In the genomic region with DNA sequence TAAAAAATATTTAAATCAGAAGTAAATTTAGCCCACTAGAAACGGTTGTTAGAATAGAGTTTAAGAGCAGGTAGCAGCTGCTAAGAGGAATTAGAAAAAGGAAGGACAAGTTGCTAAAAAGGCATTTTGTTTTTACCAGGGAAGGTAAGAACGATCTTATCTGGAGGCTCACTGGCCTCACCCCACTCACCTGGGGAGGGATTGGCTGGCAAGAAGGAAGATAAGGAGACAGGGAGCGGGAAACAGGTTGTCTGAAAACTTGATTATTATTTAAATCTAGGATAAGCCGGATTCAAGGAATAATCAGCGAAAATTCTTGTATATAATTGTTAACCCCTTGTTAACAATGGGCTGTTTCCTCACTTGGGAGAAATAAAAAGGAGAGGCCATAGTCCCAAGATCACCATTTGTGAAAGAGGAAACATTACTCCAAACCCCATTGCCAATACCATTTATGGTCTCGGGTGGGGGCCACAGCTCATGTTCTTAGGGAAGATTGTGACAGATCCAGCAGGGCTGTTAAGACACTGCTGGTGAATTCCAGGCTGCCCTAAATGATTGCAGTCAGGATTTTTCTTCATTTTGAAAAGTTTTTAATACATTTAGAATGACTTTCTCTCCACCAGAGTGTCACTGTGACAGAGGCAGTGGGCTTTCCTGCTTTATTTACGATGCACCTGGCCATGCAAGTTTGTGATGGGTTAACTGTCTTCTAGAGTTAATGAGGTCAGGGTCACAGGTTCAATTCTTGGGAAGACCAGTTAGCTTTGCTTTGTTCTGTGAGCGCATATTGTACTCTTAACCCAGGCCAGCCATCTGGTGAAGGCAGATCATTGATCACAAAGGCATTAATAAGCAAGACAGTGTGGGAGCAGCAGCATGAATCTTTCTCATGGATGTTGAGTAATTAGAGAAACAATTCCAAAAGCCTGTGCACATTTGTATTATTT, we compare ENCODE assay signal across 1 cellular context.
TF ChIP-seq lines count a peak whose summit lies in the region.

No MANE protein-coding gene starts in this region.

TF ChIP-seq in GM23338, 12 proteins besides CTCF, POLR2A, EP300 and RAD21 (continued from another document):
- TF ChIP-seq, protein P1, sequence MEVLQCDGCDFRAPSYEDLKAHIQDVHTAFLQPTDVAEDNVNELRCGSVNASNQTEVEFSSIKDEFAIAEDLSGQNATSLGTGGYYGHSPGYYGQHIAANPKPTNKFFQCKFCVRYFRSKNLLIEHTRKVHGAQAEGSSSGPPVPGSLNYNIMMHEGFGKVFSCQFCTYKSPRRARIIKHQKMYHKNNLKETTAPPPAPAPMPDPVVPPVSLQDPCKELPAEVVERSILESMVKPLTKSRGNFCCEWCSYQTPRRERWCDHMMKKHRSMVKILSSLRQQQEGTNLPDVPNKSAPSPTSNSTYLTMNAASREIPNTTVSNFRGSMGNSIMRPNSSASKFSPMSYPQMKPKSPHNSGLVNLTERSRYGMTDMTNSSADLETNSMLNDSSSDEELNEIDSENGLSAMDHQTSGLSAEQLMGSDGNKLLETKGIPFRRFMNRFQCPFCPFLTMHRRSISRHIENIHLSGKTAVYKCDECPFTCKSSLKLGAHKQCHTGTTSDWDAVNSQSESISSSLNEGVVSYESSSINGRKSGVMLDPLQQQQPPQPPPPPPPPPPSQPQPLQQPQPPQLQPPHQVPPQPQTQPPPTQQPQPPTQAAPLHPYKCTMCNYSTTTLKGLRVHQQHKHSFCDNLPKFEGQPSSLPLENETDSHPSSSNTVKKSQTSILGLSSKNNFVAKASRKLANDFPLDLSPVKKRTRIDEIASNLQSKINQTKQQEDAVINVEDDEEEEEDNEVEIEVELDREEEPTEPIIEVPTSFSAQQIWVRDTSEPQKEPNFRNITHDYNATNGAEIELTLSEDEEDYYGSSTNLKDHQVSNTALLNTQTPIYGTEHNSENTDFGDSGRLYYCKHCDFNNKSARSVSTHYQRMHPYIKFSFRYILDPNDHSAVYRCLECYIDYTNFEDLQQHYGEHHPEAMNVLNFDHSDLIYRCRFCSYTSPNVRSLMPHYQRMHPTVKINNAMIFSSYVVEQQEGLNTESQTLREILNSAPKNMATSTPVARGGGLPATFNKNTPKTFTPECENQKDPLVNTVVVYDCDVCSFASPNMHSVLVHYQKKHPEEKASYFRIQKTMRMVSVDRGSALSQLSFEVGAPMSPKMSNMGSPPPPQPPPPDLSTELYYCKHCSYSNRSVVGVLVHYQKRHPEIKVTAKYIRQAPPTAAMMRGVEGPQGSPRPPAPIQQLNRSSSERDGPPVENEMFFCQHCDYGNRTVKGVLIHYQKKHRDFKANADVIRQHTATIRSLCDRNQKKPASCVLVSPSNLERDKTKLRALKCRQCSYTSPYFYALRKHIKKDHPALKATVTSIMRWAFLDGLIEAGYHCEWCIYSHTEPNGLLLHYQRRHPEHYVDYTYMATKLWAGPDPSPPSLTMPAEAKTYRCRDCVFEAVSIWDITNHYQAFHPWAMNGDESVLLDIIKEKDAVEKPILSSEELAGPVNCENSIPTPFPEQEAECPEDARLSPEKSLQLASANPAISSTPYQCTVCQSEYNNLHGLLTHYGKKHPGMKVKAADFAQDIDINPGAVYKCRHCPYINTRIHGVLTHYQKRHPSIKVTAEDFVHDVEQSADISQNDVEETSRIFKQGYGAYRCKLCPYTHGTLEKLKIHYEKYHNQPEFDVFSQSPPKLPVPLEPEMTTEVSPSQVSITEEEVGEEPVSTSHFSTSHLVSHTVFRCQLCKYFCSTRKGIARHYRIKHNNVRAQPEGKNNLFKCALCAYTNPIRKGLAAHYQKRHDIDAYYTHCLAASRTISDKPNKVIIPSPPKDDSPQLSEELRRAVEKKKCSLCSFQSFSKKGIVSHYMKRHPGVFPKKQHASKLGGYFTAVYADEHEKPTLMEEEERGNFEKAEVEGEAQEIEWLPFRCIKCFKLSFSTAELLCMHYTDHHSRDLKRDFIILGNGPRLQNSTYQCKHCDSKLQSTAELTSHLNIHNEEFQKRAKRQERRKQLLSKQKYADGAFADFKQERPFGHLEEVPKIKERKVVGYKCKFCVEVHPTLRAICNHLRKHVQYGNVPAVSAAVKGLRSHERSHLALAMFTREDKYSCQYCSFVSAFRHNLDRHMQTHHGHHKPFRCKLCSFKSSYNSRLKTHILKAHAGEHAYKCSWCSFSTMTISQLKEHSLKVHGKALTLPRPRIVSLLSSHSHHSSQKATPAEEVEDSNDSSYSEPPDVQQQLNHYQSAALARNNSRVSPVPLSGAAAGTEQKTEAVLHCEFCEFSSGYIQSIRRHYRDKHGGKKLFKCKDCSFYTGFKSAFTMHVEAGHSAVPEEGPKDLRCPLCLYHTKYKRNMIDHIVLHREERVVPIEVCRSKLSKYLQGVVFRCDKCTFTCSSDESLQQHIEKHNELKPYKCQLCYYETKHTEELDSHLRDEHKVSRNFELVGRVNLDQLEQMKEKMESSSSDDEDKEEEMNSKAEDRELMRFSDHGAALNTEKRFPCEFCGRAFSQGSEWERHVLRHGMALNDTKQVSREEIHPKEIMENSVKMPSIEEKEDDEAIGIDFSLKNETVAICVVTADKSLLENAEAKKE (CRISPR knock-in tag; IDR thresholded peaks at IDR 0.05) = no peak
- TF ChIP-seq, protein P2, sequence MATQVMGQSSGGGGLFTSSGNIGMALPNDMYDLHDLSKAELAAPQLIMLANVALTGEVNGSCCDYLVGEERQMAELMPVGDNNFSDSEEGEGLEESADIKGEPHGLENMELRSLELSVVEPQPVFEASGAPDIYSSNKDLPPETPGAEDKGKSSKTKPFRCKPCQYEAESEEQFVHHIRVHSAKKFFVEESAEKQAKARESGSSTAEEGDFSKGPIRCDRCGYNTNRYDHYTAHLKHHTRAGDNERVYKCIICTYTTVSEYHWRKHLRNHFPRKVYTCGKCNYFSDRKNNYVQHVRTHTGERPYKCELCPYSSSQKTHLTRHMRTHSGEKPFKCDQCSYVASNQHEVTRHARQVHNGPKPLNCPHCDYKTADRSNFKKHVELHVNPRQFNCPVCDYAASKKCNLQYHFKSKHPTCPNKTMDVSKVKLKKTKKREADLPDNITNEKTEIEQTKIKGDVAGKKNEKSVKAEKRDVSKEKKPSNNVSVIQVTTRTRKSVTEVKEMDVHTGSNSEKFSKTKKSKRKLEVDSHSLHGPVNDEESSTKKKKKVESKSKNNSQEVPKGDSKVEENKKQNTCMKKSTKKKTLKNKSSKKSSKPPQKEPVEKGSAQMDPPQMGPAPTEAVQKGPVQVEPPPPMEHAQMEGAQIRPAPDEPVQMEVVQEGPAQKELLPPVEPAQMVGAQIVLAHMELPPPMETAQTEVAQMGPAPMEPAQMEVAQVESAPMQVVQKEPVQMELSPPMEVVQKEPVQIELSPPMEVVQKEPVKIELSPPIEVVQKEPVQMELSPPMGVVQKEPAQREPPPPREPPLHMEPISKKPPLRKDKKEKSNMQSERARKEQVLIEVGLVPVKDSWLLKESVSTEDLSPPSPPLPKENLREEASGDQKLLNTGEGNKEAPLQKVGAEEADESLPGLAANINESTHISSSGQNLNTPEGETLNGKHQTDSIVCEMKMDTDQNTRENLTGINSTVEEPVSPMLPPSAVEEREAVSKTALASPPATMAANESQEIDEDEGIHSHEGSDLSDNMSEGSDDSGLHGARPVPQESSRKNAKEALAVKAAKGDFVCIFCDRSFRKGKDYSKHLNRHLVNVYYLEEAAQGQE (IDR thresholded peaks at IDR 0.05; ENCODE audit: unreplicated experiment) = no peak
- TF ChIP-seq, protein P3, sequence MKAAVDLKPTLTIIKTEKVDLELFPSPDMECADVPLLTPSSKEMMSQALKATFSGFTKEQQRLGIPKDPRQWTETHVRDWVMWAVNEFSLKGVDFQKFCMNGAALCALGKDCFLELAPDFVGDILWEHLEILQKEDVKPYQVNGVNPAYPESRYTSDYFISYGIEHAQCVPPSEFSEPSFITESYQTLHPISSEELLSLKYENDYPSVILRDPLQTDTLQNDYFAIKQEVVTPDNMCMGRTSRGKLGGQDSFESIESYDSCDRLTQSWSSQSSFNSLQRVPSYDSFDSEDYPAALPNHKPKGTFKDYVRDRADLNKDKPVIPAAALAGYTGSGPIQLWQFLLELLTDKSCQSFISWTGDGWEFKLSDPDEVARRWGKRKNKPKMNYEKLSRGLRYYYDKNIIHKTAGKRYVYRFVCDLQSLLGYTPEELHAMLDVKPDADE (IDR thresholded peaks at IDR 0.05) = no peak
- TF ChIP-seq NANOG (IDR thresholded peaks at IDR 0.05; ENCODE audit: borderline replicate concordance) (no peak), JUNB (IDR thresholded peaks at IDR 0.05; ENCODE audit: unreplicated experiment) (no peak), CREB1 (CRISPR knock-in tag; IDR thresholded peaks at IDR 0.05; ENCODE audit: low read depth) (no peak), EZH2phosphoT487 (IDR thresholded peaks at IDR 0.05; ENCODE audit: unreplicated experiment) (no peak), POLR2AphosphoS5 (IDR thresholded peaks at IDR 0.05; ENCODE audit: low read depth) (no peak)
